9 cellular contexts compared by ENCODE assay signal in the genomic region with DNA sequence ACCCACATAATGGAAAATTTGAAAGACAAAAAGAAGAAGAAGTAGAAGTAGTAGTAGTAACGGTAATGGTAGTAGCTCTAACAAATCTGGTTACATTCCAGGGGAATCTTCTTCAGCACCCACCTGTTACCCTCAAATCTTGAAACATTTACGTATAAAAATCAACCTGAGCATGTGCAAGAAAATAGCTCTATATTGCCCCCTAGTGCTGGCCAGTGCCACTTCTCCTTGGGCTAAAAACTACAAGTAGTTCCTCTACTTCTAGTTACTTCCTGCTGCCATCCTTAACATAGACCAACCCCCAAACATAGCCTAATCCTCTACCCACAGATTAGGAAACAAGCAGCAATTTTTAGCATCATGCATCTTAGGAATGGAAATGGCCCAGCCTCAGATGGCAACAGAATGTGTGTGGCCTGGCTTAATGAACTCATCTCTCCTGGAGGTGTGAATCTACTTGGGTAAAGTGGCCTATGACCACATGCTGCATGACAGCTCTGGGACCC. TPM values are rescaled to one million over a fixed set of nuclear protein-coding genes. Genes with fewer than 3 reads are reported as not detected.
DNase-seq lines count a peak whose midpoint lies in the region; ATAC-seq and TF ChIP-seq lines count a peak whose summit lies in the region.
"Had no signal": no experiment of that assay in that cellular context is flagged by ENCODE, and none has a peak within 500 bp of the region (broad histone marks: within the 10 kb centered on the region; RNA-seq: fewer than 3 reads in every experiment).

No MANE protein-coding gene starts in this region.

- no peaks in the 10 kb centered on the region for H3F3A ChIP-seq in Loucy (ENCODE audit: low read depth)

- H3K27ac Mint-ChIP-seq in natural killer cell treated with Interleukin-12 subunit alpha and Interleukin-12 subunit beta and Interleukin-15 and Interleukin-18, amount 100 ng/mL, for 72 hours: no peak overlapping the region
- H3K27ac Mint-ChIP-seq: memory B cell had no signal

- ATAC-seq in SK-N-SH treated with all-trans-retinoic acid at 6 μM for 48 hours: peak; percentile 57
- peak; percentile 33 to 48 for ATAC-seq in natural killer cell treated with Interleukin-12 subunit alpha and Interleukin-12 subunit beta and Interleukin-15 and Interleukin-18, amount 100 ng/mL, for 72 hours

- H3K4me3 ChIP-seq in H7 (ENCODE audit: insufficient read depth, low read depth, low read length): no peak overlapping the region
- no peak overlapping the region for H3K4me3 ChIP-seq in Loucy (ENCODE audit: low read length, poor library complexity, severe bottlenecking)
- no peak overlapping the region for H3K4me3 ChIP-seq in effector memory CD4-positive, alpha-beta T cell (ENCODE audit: insufficient read depth, low read depth, low read length, poor library complexity, severe bottlenecking)

- peaks cover 0 to 7% of the 10 kb centered on the region in 2 donors for H3K4me1 Mint-ChIP-seq in natural killer cell treated with Interleukin-12 subunit alpha and Interleukin-12 subunit beta and Interleukin-15 and Interleukin-18, amount 100 ng/mL, for 72 hours (ENCODE audit: low read depth in 2 of 2)
- H3K4me1 Mint-ChIP-seq: memory B cell had no signal

- H3K9me2 ChIP-seq in Loucy (replicated peaks; ENCODE audit: low read depth, low read length): no peaks in the 10 kb centered on the region

- H2AFZ ChIP-seq in Loucy (ENCODE audit: low read length): no peak overlapping the region

- no peak overlapping the region for H3K4me2 ChIP-seq in Loucy (ENCODE audit: low read depth, low read length, poor library complexity, severe bottlenecking)

- no peak overlapping the region for H3K4me3 Mint-ChIP-seq in natural killer cell treated with Interleukin-12 subunit alpha and Interleukin-12 subunit beta and Interleukin-15 and Interleukin-18, amount 100 ng/mL, for 72 hours
- H3K4me3 Mint-ChIP-seq: memory B cell had no signal

- H3K4me1 ChIP-seq in Loucy (ENCODE audit: insufficient read depth, low read length, poor library complexity, severe bottlenecking): no peaks in the 10 kb centered on the region
- H3K4me1 ChIP-seq in effector memory CD4-positive, alpha-beta T cell (ENCODE audit: control insufficient read depth, insufficient read depth, low read length, poor library complexity, severe bottlenecking): peaks cover 3% of the 10 kb centered on the region

- H3K9ac ChIP-seq in Loucy (ENCODE audit: low read depth, low read length, poor library complexity, severe bottlenecking): no peak overlapping the region

- peaks cover 15 to 23% of the 10 kb centered on the region in 2 donors for H3K27me3 Mint-ChIP-seq in natural killer cell treated with Interleukin-12 subunit alpha and Interleukin-12 subunit beta and Interleukin-15 and Interleukin-18, amount 100 ng/mL, for 72 hours

- H3K36me3 Mint-ChIP-seq in natural killer cell treated with Interleukin-12 subunit alpha and Interleukin-12 subunit beta and Interleukin-15 and Interleukin-18, amount 100 ng/mL, for 72 hours: peaks cover 6% of the 10 kb centered on the region
- H3K36me3 Mint-ChIP-seq: memory B cell had no signal

- no peaks in the 10 kb centered on the region for H3K79me2 ChIP-seq in Loucy (ENCODE audit: insufficient read depth, low read length)

- peaks cover 3% of the 10 kb centered on the region for H3K9me3 Mint-ChIP-seq in natural killer cell treated with Interleukin-12 subunit alpha and Interleukin-12 subunit beta and Interleukin-15 and Interleukin-18, amount 100 ng/mL, for 72 hours

- DNase-seq in SHP77 (lab: John Stamatoyannopoulos, UW): peak; percentile 7 to 9
- no peak for DNase-seq in SHP77 treated with DMSO at 0.1 percent for 48 hours (lab: John Stamatoyannopoulos, UW)
- DNase-seq in H7: peak; percentile 31
- peak; percentile 78 for DNase-seq in fibroblast of gingiva (ENCODE audit: low read depth)
- DNase-seq in natural killer cell treated with Interleukin-12 subunit alpha and Interleukin-12 subunit beta and Interleukin-15 and Interleukin-18, amount 100 ng/mL, for 72 hours (ENCODE audit: low spot score): no peak
- DNase-seq in effector memory CD4-positive, alpha-beta T cell: no peak

- H3K36me3 ChIP-seq in H7 (replicated peaks; ENCODE audit: control insufficient read depth, insufficient read depth, low read length) (no peaks in the 10 kb centered on the region), Loucy (ENCODE audit: insufficient read depth, low read length) (no peaks in the 10 kb centered on the region)
- no peaks in the 10 kb centered on the region for H3K36me3 ChIP-seq in effector memory CD4-positive, alpha-beta T cell (ENCODE audit: control insufficient read depth, insufficient read depth, low read length)

- no peaks in the 10 kb centered on the region for H4K20me1 ChIP-seq in Loucy (ENCODE audit: insufficient read depth, low read length, poor library complexity, severe bottlenecking)

- peak; percentile 85 for TF ChIP-seq CTCF in Loucy (conservative IDR thresholded peaks at IDR 0.05; ENCODE audit: low read length)

- peaks cover 2% of the 10 kb centered on the region; the same call in 1 of the 2 replicates for H3K27me3 ChIP-seq in H7 (ENCODE audit: control insufficient read depth, insufficient read depth, low read length)
- H3K27me3 ChIP-seq in Loucy (ENCODE audit: insufficient read depth, low read length, poor library complexity, severe bottlenecking): no peaks in the 10 kb centered on the region
- peaks cover 7% of the 10 kb centered on the region for H3K27me3 ChIP-seq in effector memory CD4-positive, alpha-beta T cell (replicated peaks; ENCODE audit: control insufficient read depth, insufficient read depth, low read length, poor library complexity, severe bottlenecking)

- no peak overlapping the region for H3K27ac ChIP-seq in effector memory CD4-positive, alpha-beta T cell (ENCODE audit: insufficient read depth, low read length, poor library complexity, severe bottlenecking)

- H3K9me3 ChIP-seq in Loucy (ENCODE audit: insufficient read depth, low read depth, low read length): no peaks in the 10 kb centered on the region
- no peaks in the 10 kb centered on the region for H3K9me3 ChIP-seq in effector memory CD4-positive, alpha-beta T cell (ENCODE audit: control insufficient read depth, low read length)

TF ChIP-seq in SK-N-SH treated with all-trans-retinoic acid at 6 μM for 48 hours, 23 proteins besides CTCF, POLR2A, EP300 and RAD21:
- no peak for TF ChIP-seq RARB (CRISPR knock-in tag; IDR thresholded peaks at IDR 0.05)
- TF ChIP-seq, protein P1, sequence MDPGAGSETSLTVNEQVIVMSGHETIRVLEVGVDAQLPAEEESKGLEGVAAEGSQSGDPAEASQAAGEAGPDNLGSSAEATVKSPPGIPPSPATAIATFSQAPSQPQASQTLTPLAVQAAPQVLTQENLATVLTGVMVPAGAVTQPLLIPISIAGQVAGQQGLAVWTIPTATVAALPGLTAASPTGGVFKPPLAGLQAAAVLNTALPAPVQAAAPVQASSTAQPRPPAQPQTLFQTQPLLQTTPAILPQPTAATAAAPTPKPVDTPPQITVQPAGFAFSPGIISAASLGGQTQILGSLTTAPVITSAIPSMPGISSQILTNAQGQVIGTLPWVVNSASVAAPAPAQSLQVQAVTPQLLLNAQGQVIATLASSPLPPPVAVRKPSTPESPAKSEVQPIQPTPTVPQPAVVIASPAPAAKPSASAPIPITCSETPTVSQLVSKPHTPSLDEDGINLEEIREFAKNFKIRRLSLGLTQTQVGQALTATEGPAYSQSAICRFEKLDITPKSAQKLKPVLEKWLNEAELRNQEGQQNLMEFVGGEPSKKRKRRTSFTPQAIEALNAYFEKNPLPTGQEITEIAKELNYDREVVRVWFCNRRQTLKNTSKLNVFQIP (CRISPR knock-in tag; IDR thresholded peaks at IDR 0.05; ENCODE audit: borderline replicate concordance, low read depth): no peak
- TF ChIP-seq, protein P2, sequence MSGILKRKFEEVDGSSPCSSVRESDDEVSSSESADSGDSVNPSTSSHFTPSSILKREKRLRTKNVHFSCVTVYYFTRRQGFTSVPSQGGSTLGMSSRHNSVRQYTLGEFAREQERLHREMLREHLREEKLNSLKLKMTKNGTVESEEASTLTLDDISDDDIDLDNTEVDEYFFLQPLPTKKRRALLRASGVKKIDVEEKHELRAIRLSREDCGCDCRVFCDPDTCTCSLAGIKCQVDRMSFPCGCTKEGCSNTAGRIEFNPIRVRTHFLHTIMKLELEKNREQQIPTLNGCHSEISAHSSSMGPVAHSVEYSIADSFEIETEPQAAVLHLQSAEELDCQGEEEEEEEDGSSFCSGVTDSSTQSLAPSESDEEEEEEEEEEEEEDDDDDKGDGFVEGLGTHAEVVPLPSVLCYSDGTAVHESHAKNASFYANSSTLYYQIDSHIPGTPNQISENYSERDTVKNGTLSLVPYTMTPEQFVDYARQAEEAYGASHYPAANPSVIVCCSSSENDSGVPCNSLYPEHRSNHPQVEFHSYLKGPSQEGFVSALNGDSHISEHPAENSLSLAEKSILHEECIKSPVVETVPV (CRISPR knock-in tag; IDR thresholded peaks at IDR 0.05): no peak

RNA-seq across cellular contexts. Expression of a gene that starts 3.1 kb away (rescaled TPM):
- 5.1 and 6.5 TPM in 2 replicates for total RNA-seq in H7 (2014; rRNA removed; shearing (Covaris generic))
- total RNA-seq in natural killer cell treated with Interleukin-12 subunit alpha and Interleukin-12 subunit beta and Interleukin-15 and Interleukin-18, amount 100 ng/mL, for 72 hours: not detected

Comparison
In these comparisons a context has a peak if more than half of its experiments do, and no peak if none do; other contexts are left out.
1. DNase-seq: peak in SHP77 (2 of 2), H7 (single experiment) and fibroblast of gingiva (single experiment); none in SHP77 treated with DMSO at 0.1 percent for 48 hours (single experiment), natural killer cell treated with Interleukin-12 subunit alpha and Interleukin-12 subunit beta and Interleukin-15 and Interleukin-18, amount 100 ng/mL, for 72 hours (single experiment) and effector memory CD4-positive, alpha-beta T cell (0 of 3).